ENCODE assay signal across 8 cellular contexts in genomic region chr17:55264640-55265298, GRCh38. TPM values are rescaled to one million over a fixed set of nuclear protein-coding genes. Genes with fewer than 3 reads are reported as not detected.
A peak's percentile ranks its signal among the peaks of the same experiment; 100 is the strongest.
DNase-seq lines count a peak whose midpoint lies in the region; ATAC-seq, FAIRE-seq and TF ChIP-seq lines count a peak whose summit lies in the region.

Gene HLF (plus strand): TSS chr17:55264960. CDS start chr17:55265485, 525 bp downstream.

- H3K4me1 Mint-ChIP-seq in activated B cell treated with CpG ODN at 0.5 μM for 24 hours: peaks cover 22% of the 10 kb centered on the region

- peaks cover 9% of the 10 kb centered on the region for H3K27me3 ChIP-seq in bronchial epithelial cell (ENCODE audit: control insufficient read depth, insufficient read depth, low read length)

- TF ChIP-seq CTCF in activated B cell treated with CpG ODN at 0.5 μM for 24 hours (IDR thresholded peaks at IDR 0.05) (no peak), bronchial epithelial cell (IDR thresholded peaks at IDR 0.05; ENCODE audit: insufficient read depth, low read length, severe bottlenecking) (no peak)

- no peak within 1 kb of the TSS for H3K27ac Mint-ChIP-seq in activated B cell treated with CpG ODN at 0.5 μM for 24 hours

- H3K36me3 ChIP-seq in bronchial epithelial cell (ENCODE audit: control insufficient read depth, insufficient read depth, low read length): no peaks in the 10 kb centered on the region

- H3K27me3 Mint-ChIP-seq in activated B cell treated with CpG ODN at 0.5 μM for 24 hours: peaks cover 80% of the 10 kb centered on the region

- CTCF ChIA-PET in activated B cell treated with CpG ODN at 0.5 μM for 24 hours (lab: Charles Lee): interaction anchor here (0.8 kb wide), 1 partner anchor 172 kb away, joined by 3 read pairs; no protein-coding TSS in a partner anchor

- H3K4me3 ChIP-seq in GM08714 (ENCODE audit: low read length): peak within 1 kb of the TSS; percentile 66
- peak within 1 kb of the TSS; percentile 33 for H3K4me3 ChIP-seq in bronchial epithelial cell (ENCODE audit: low read depth, low read length)
- peak within 1 kb of the TSS; percentile 37 to 61 (median 50) for H3K4me3 ChIP-seq in skin epidermis

- intact Hi-C loops in activated B cell treated with CpG ODN at 0.5 μM for 24 hours (cut with micrococcal nuclease): loop anchor here (1.0 to 10.0 kb wide), 3 partner anchors 26 to 490 kb away; partner anchors contain the start of genes COX11, PCTP and STXBP4

- ATAC-seq in HG02623 (IDR thresholded peaks at IDR 0.05; ENCODE audit: unreplicated experiment) (peak; percentile 83), activated B cell treated with CpG ODN at 0.5 μM for 24 hours (ENCODE audit: low read depth) (peak; percentile 96)

- peak; percentile 70 for DNase-seq in NCI-H1105 treated with DMSO at 0.1 percent for 48 hours (lab: John Stamatoyannopoulos, UW)
- peak; percentile 60 for DNase-seq in activated B cell treated with CpG ODN at 0.5 μM for 24 hours
- peak; percentile 39 for DNase-seq in bronchial epithelial cell (ENCODE audit: low read depth)
- peak; percentile 88 for DNase-seq in iPS-NIHi7 (ENCODE audit: extremely low spot score)
- no peak for DNase-seq in AML-193 (lab: John Stamatoyannopoulos, UW)

- FAIRE-seq in bronchial epithelial cell (lab: Jason Lieb, UNC): no peak

- peak within 1 kb of the TSS in 16 of 21 experiments; percentile 27 to 90 (median 66) for H3K27ac ChIP-seq in skin epidermis

- peak within 1 kb of the TSS; percentile 64 for H3K4me3 Mint-ChIP-seq in activated B cell treated with CpG ODN at 0.5 μM for 24 hours

- H3K36me3 Mint-ChIP-seq in activated B cell treated with CpG ODN at 0.5 μM for 24 hours (ENCODE audit: low read depth): no peaks in the 10 kb centered on the region

- POLR2A ChIA-PET in activated B cell treated with CpG ODN at 0.5 μM for 24 hours (lab: Charles Lee): interaction anchor here (1.9 kb wide), 1 partner anchor 27 kb away, joined by 7 read pairs; no protein-coding TSS in a partner anchor

- H3K9me3 Mint-ChIP-seq in activated B cell treated with CpG ODN at 0.5 μM for 24 hours: peaks cover 8% of the 10 kb centered on the region

RNA-seq across cellular contexts. Expression of gene HLF, which starts in this region (rescaled TPM):
- total RNA-seq in activated B cell treated with CpG ODN at 0.5 μM for 24 hours (0.10 and 0.69 TPM in 2 replicates), bronchial epithelial cell (0.26 and 0.51 TPM in 2 replicates)

Comparison
In these comparisons a context has a peak if more than half of its experiments do, and no peak if none do; other contexts are left out.
1. Peak in DNase-seq and ATAC-seq in activated B cell treated with CpG ODN at 0.5 μM for 24 hours; RNA of the gene not detected or under 1 TPM.
2. Peak in DNase-seq and H3K4me3 ChIP-seq in bronchial epithelial cell; RNA of the gene not detected or under 1 TPM.
3. DNase-seq: peak in NCI-H1105 treated with DMSO at 0.1 percent for 48 hours (single experiment) and iPS-NIHi7 (single experiment); none in AML-193 (0 of 2).
4. Peak in every context shown above with its lines, with median percentiles within 50 percentile points of each other: H3K4me3 ChIP-seq.